In genomic region chr5:172841258-172841657, GRCh38 we compare ENCODE assay signal across 13 cellular contexts. TPM values are rescaled to one million over a fixed set of nuclear protein-coding genes. Genes with fewer than 3 reads are reported as not detected.
DNase-seq lines count a peak whose midpoint lies in the region; ATAC-seq and TF ChIP-seq lines count a peak whose summit lies in the region.
"Had no signal": no experiment of that assay in that cellular context is flagged by ENCODE, and none has a peak within 500 bp of the region (broad histone marks: within the 10 kb centered on the region; RNA-seq: fewer than 3 reads in every experiment).

No MANE protein-coding gene starts in this region.

- peak overlapping the region; percentile 47 for H3K9ac ChIP-seq in muscle layer of colon (ENCODE audit: low read length)

- H3K4me1 ChIP-seq in left ventricle myocardium inferior: peaks cover 57% of the 10 kb centered on the region
- H3K4me1 ChIP-seq in muscle layer of colon (ENCODE audit: insufficient read depth, low read length): peaks cover 45% of the 10 kb centered on the region
- peaks cover 59% of the 10 kb centered on the region for H3K4me1 ChIP-seq in vagina

- no peak overlapping the region for H3K4me3 ChIP-seq in left ventricle myocardium inferior
- H3K4me3 ChIP-seq in muscle layer of colon (ENCODE audit: low read depth in 1 of 2, low read length in 2 of 2): no peak overlapping the region
- no peak overlapping the region for H3K4me3 ChIP-seq in vagina
- H3K4me3 ChIP-seq: ovary had no signal

- no peak for TF ChIP-seq POLR2A in vagina (IDR thresholded peaks at IDR 0.05)

- peaks cover 3% of the 10 kb centered on the region for H3K36me3 ChIP-seq in left ventricle myocardium inferior
- peaks cover 8% of the 10 kb centered on the region for H3K36me3 ChIP-seq in muscle layer of colon (ENCODE audit: insufficient read depth, low read length)
- H3K36me3 ChIP-seq in vagina: no peaks in the 10 kb centered on the region
- H3K36me3 ChIP-seq: ovary had no signal

- H3K27me3 ChIP-seq in left ventricle myocardium inferior (ENCODE audit: low read depth): no peaks in the 10 kb centered on the region
- H3K27me3 ChIP-seq in muscle layer of colon (ENCODE audit: control insufficient read depth in 1 of 2, insufficient read depth in 2 of 2, low read length in 2 of 2): no peaks in the 10 kb centered on the region
- no peaks in the 10 kb centered on the region for H3K27me3 ChIP-seq in vagina
- H3K27me3 ChIP-seq: ovary had no signal

- intact Hi-C loops in left ventricle myocardium inferior (cut with micrococcal nuclease) (no loop called here), left cardiac atrium (cut with DNase I) (no loop called here), vagina (cut with DNase I) (no loop called here)

- H3K9me3 ChIP-seq in left ventricle myocardium inferior (replicated peaks): no peaks in the 10 kb centered on the region
- no peaks in the 10 kb centered on the region for H3K9me3 ChIP-seq in muscle layer of colon (ENCODE audit: low read length)
- H3K9me3 ChIP-seq in vagina: no peaks in the 10 kb centered on the region
- H3K9me3 ChIP-seq: ovary had no signal

- ATAC-seq in left cardiac atrium (no peak), GM19035 (IDR thresholded peaks at IDR 0.05; ENCODE audit: unreplicated experiment) (no peak)

- H3K27ac ChIP-seq in left ventricle myocardium inferior (replicated peaks) (peak overlapping the region; percentile 76), muscle layer of colon (ENCODE audit: low read depth, low read length) (peak overlapping the region; percentile 81), vagina (peak overlapping the region; percentile 74)

- no peak for TF ChIP-seq CTCF in left ventricle myocardium inferior (IDR thresholded peaks at IDR 0.05; ENCODE audit: borderline replicate concordance)
- TF ChIP-seq CTCF in vagina (IDR thresholded peaks at IDR 0.05): no peak

- DNase-seq in left ventricle myocardium inferior: no peak
- DNase-seq in left cardiac atrium: no peak
- DNase-seq in SHP77 treated with DMSO at 0.1 percent for 48 hours (lab: John Stamatoyannopoulos, UW): peak; percentile 19
- no peak for DNase-seq in vagina (ENCODE audit: extremely low spot score in 2 of 2)
- no peak for DNase-seq in ureter (ENCODE audit: low spot score)
- no peak for DNase-seq in effector CD8-positive, alpha-beta T cell (lab: John Stamatoyannopoulos, UW)
- DNase-seq: cortex of kidney, mammary epithelial cell, NCI-H1930, ovary, SW 1271 had no signal

RNA-seq across cellular contexts. Expression of gene ERGIC1, which starts 7.2 kb away (rescaled TPM):
- total RNA-seq in left ventricle myocardium inferior (79.4 TPM), left cardiac atrium (10 to 100 TPM; 77.3 to 90.8 TPM), vagina (97.2 TPM), ureter (140 TPM)
